Comparison of ENCODE assay signal across 10 cellular contexts in genomic region chr6:35668708-35669440, GRCh38. TPM values are rescaled to one million over a fixed set of nuclear protein-coding genes. Genes with fewer than 3 reads are reported as not detected.
DNase-seq lines count a peak whose midpoint lies in the region; ATAC-seq, FAIRE-seq and TF ChIP-seq lines count a peak whose summit lies in the region.
"Had no signal": no experiment of that assay in that cellular context is flagged by ENCODE, and none has a peak within 500 bp of the region (broad histone marks: within the 10 kb centered on the region; RNA-seq: fewer than 3 reads in every experiment).

No MANE protein-coding gene starts in this region.

- ATAC-seq in A549 (no peak), GM19467 (IDR thresholded peaks at IDR 0.05; ENCODE audit: unreplicated experiment) (no peak)

- H3K79me2 ChIP-seq in GM23248 (ENCODE audit: insufficient read depth): peaks cover 22% of the 10 kb centered on the region; the same call in 1 of the 2 replicates
- H3K79me2 ChIP-seq in hepatocyte: peaks cover 73% of the 10 kb centered on the region

- H4K20me1 ChIP-seq in GM23248 (ENCODE audit: insufficient read depth) (no peaks in the 10 kb centered on the region), hepatocyte (ENCODE audit: insufficient read depth, poor library complexity, severe bottlenecking) (peaks cover 42% of the 10 kb centered on the region)

- peak overlapping the region; percentile 82 for H3K27ac Mint-ChIP-seq in activated T-helper 2 cell treated with anti-CD3 and anti-CD28 coated beads, Interferon-gamma antibody, Interleukin-2, Interleukin-4, amounts not matched to agents 10 μg/mL and 5 μg/mL and 100 μg/mL, durations not matched to agents 14 hours and 24 hours and 36 hours

- H3K36me3 ChIP-seq in GM23248 (ENCODE audit: low read depth) (no peaks in the 10 kb centered on the region), hepatocyte (replicated peaks; ENCODE audit: insufficient read depth, low read depth) (no peaks in the 10 kb centered on the region)

- intact Hi-C loops in activated T-helper 2 cell treated with anti-CD3 and anti-CD28 coated beads, Interferon-gamma antibody, Interleukin-2, Interleukin-4, amounts not matched to agents 10 μg/mL and 5 μg/mL and 100 μg/mL, durations not matched to agents 14 hours and 24 hours and 36 hours (cut with micrococcal nuclease): loop anchor here (1.0 to 5.0 kb wide), 2 partner anchors 18 to 67 kb away; no protein-coding TSS in a partner anchor

- H3K4me3 ChIP-seq in A549: no peak overlapping the region
- peak overlapping the region; percentile 49 for H3K4me3 ChIP-seq in GM23248
- no peak overlapping the region for H3K4me3 ChIP-seq in hepatocyte

- H3K4me3 Mint-ChIP-seq in activated T-helper 2 cell treated with anti-CD3 and anti-CD28 coated beads, Interferon-gamma antibody, Interleukin-2, Interleukin-4, amounts not matched to agents 10 μg/mL and 5 μg/mL and 100 μg/mL, durations not matched to agents 14 hours and 24 hours and 36 hours (ENCODE audit: low read depth): peak overlapping the region; percentile 63

- H3K27ac ChIP-seq in A549 (no peak overlapping the region; a peak in 1 of 6 replicates), GM23248 (peak overlapping the region; percentile 38), hepatocyte (no peak overlapping the region)

- H3K27me3 ChIP-seq in GM23248 (replicated peaks; ENCODE audit: insufficient read depth) (no peaks in the 10 kb centered on the region), hepatocyte (no peaks in the 10 kb centered on the region)

- no peaks in the 10 kb centered on the region for H3K9me3 ChIP-seq in A549
- no peaks in the 10 kb centered on the region for H3K9me3 ChIP-seq in GM23248 (ENCODE audit: low read depth)
- H3K9me3 ChIP-seq in hepatocyte (ENCODE audit: low read depth): no peaks in the 10 kb centered on the region

- peaks cover 21% of the 10 kb centered on the region; the same call in 1 of the 2 replicates for H3F3A ChIP-seq in GM23248 (ENCODE audit: insufficient read depth)

- peaks cover 29% of the 10 kb centered on the region for H3K4me1 Mint-ChIP-seq in activated T-helper 2 cell treated with anti-CD3 and anti-CD28 coated beads, Interferon-gamma antibody, Interleukin-2, Interleukin-4, amounts not matched to agents 10 μg/mL and 5 μg/mL and 100 μg/mL, durations not matched to agents 14 hours and 24 hours and 36 hours (ENCODE audit: low read depth)

- H2AFZ ChIP-seq in GM23248 (peak overlapping the region; percentile 68), hepatocyte (no peak overlapping the region)

- FAIRE-seq in A549 (lab: Jason Lieb, UNC) (no peak), H54 (lab: Jason Lieb, UNC) (no peak)

- no peak for TF ChIP-seq EP300 in A549 (IDR thresholded peaks at IDR 0.05)

- H3K4me2 ChIP-seq in A549: peak overlapping the region; percentile 74
- H3K4me2 ChIP-seq in GM23248 (ENCODE audit: unreplicated experiment): peak overlapping the region; percentile 66
- H3K4me2 ChIP-seq in hepatocyte: peak overlapping the region; percentile 16

- no peaks in the 10 kb centered on the region for H3K9me3 Mint-ChIP-seq in activated T-helper 2 cell treated with anti-CD3 and anti-CD28 coated beads, Interferon-gamma antibody, Interleukin-2, Interleukin-4, amounts not matched to agents 10 μg/mL and 5 μg/mL and 100 μg/mL, durations not matched to agents 14 hours and 24 hours and 36 hours

- TF ChIP-seq RAD21 in A549 (conservative IDR thresholded peaks at IDR 0.05 in 1 of 2, IDR thresholded peaks at IDR 0.05 in 1 of 2): no peak

- TF ChIP-seq POLR2A in A549 (IDR thresholded peaks at IDR 0.05; ENCODE audit: low read length) (no peak), H54 (IDR thresholded peaks at IDR 0.05; ENCODE audit: low read depth, low read length) (no peak)

- TF ChIP-seq CTCF in A549 (IDR thresholded peaks at IDR 0.05) (no peak), hepatocyte (IDR thresholded peaks at IDR 0.05; ENCODE audit: poor library complexity) (no peak)

- no peaks in the 10 kb centered on the region for H3K27me3 Mint-ChIP-seq in activated T-helper 2 cell treated with anti-CD3 and anti-CD28 coated beads, Interferon-gamma antibody, Interleukin-2, Interleukin-4, amounts not matched to agents 10 μg/mL and 5 μg/mL and 100 μg/mL, durations not matched to agents 14 hours and 24 hours and 36 hours (ENCODE audit: low read depth)

- peaks cover 4% of the 10 kb centered on the region for H3K36me3 Mint-ChIP-seq in activated T-helper 2 cell treated with anti-CD3 and anti-CD28 coated beads, Interferon-gamma antibody, Interleukin-2, Interleukin-4, amounts not matched to agents 10 μg/mL and 5 μg/mL and 100 μg/mL, durations not matched to agents 14 hours and 24 hours and 36 hours (ENCODE audit: low read depth)

- CTCF ChIA-PET in A549 (lab: Yijun Ruan, JAX): interaction anchor here (1.3 to 2.1 kb wide), 3 partner anchors 11 to 68 kb away, joined by 3 to 9 read pairs (median 4); partner anchors contain the start of gene ARMC12

- DNase-seq in A549 (ENCODE audit: low read depth in 1 of 2, low spot score in 1 of 2): no peak
- DNase-seq in GM23248: peak; percentile 36
- DNase-seq in activated T-helper 2 cell treated with anti-CD3 and anti-CD28 coated beads, Interferon-gamma antibody, Interleukin-2, Interleukin-4, amounts not matched to agents 10 μg/mL and 5 μg/mL and 100 μg/mL, durations not matched to agents 14 hours and 24 hours and 36 hours (ENCODE audit: low spot score): no peak
- no peak for DNase-seq in hepatocyte (ENCODE audit: low spot score)
- no peak for DNase-seq in NCI-H2029 treated with DMSO at 0.1 percent for 48 hours (lab: John Stamatoyannopoulos, UW)
- DNase-seq in H54 (ENCODE audit: insufficient read length, low spot score): no peak
- DNase-seq in activated effector memory CD4-positive, alpha-beta T cell treated with anti-CD3 and anti-CD28 coated beads, Interleukin-2, amount 50 U/mL, for 16 hours: no peak
- DNase-seq: NCI-H1417, posterior cingulate gyrus had no signal

- POLR2A ChIA-PET in A549 (lab: Yijun Ruan, JAX): no interaction called here

- H3K9ac ChIP-seq in GM23248: peak overlapping the region; percentile 43

- in situ Hi-C loops in GM23248 (cut with MboI): no loop called here

- H3K4me1 ChIP-seq in A549 (peaks cover 14% of the 10 kb centered on the region; the same call in 1 of the 3 replicates), GM23248 (ENCODE audit: insufficient read depth) (peaks cover 34% of the 10 kb centered on the region), hepatocyte (ENCODE audit: insufficient read depth) (no peaks in the 10 kb centered on the region)

- H3K9me2 ChIP-seq in GM23248 (ENCODE audit: insufficient read depth) (no peaks in the 10 kb centered on the region), hepatocyte (replicated peaks; ENCODE audit: insufficient read depth) (no peaks in the 10 kb centered on the region)

TF ChIP-seq in A549, 52 proteins besides CTCF, POLR2A, EP300 and RAD21:
- TF ChIP-seq FOXS1 (CRISPR knock-in tag; IDR thresholded peaks at IDR 0.05) (no peak), CEBPB (IDR thresholded peaks at IDR 0.05) (peak; percentile 40 to 56; a peak in 3 of 4 replicates), RARB (CRISPR knock-in tag; IDR thresholded peaks at IDR 0.05) (no peak)

RNA-seq across cellular contexts. Expression of gene FKBP5, which starts 19.8 kb away (rescaled TPM):
- 10.9 and 11.7 TPM in 2 replicates for polyA plus RNA-seq in A549 (2011; rRNA removed)
- 3.4 and 3.9 TPM in 2 replicates for polyA plus RNA-seq in A549 (2012; cell fraction: cytosol; rRNA removed)
- polyA plus RNA-seq in A549 (2012; cell fraction: nucleus; rRNA removed): 1.5 and 2.3 TPM in 2 replicates
- 7.7 to 9.5 TPM (median 8.4 TPM) in 3 replicates for polyA plus RNA-seq in A549 (2017; fragmentation: RNase III; extraction: RNeasy Plus Mini Kit Qiagen cat#74134 plus additional on column Dnase treatment)
- 3.1 and 4.9 TPM in 2 replicates for polyA minus RNA-seq in A549 (2011; rRNA and poly(A)+ RNA removed)
- total RNA-seq in GM23248 (2014; rRNA removed; shearing (Covaris generic)): 1.9 and 3.6 TPM in 2 replicates
- polyA plus RNA-seq in GM23248 (2016; fragmentation: Nextera tagmentation; extraction: Ambion mirVana): 6.3 and 6.9 TPM in 2 replicates
- total RNA-seq in activated T-helper 2 cell treated with anti-CD3 and anti-CD28 coated beads, Interferon-gamma antibody, Interleukin-2, Interleukin-4, amounts not matched to agents 10 μg/mL and 5 μg/mL and 100 μg/mL, durations not matched to agents 14 hours and 24 hours and 36 hours: 88.1 and 90.9 TPM in 2 replicates
- total RNA-seq in hepatocyte: 73.6 and 78.8 TPM in 2 replicates
- 233 and 254 TPM in 2 replicates for polyA plus RNA-seq in hepatocyte

Comparison
In these comparisons a context has a peak if more than half of its experiments do, and no peak if none do; other contexts are left out.
1. H3K4me2 ChIP-seq: peak in every context shown above with its lines; median percentile 74 in A549; 66 in GM23248; 16 in hepatocyte.
2. RNA of gene FKBP5, which starts 19.8 kb away (total RNA-seq): 88.1 to 90.9 TPM in activated T-helper 2 cell treated with anti-CD3 and anti-CD28 coated beads, Interferon-gamma antibody, Interleukin-2, Interleukin-4, amounts not matched to agents 10 μg/mL and 5 μg/mL and 100 μg/mL, durations not matched to agents 14 hours and 24 hours and 36 hours and 73.6 to 78.8 TPM in hepatocyte; 1.9 to 3.6 TPM in GM23248; every median in the first group is over 10 times any median in the second.